10 cellular contexts compared by ENCODE assay signal in the genomic region with DNA sequence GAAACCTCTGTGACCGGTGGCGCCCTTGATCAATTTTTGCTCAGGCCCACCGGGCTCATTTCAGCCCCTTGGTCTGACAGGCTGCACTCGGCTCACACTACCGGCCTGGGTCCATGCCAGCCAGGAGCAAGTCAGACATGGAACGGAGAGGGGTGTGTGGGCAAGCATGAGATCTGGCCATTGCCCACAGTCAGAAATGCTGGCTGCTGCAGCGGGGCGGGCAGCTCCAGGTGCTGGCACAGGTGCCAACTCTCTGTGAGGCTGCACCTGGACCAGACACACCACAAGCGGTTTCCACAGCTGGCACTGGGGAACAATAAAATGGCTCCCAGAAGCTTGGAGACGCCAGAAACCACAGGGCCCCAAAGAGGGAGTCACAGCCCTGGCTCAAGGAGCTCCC. TPM values are rescaled to one million over a fixed set of nuclear protein-coding genes. Genes with fewer than 3 reads are reported as not detected.
"Had no signal": no experiment of that assay in that cellular context is flagged by ENCODE, and none has a peak within 500 bp of the region (broad histone marks: within the 10 kb centered on the region; RNA-seq: fewer than 3 reads in every experiment).

No MANE protein-coding gene starts in this region.

- H3K9ac ChIP-seq: GM23248 had no signal

- ATAC-seq: HepG2 had no signal

- H3K4me3 Mint-ChIP-seq: H9, IgD-negative memory B cell had no signal

- FAIRE-seq: H1, H54, HepG2 had no signal

- DNase-seq: GM23248, H9, HCEC 1CT, KBM-7 had no signal

- H3K27ac ChIP-seq: GM23248, HL-60 had no signal

- H3K27me3 Mint-ChIP-seq: IgD-negative memory B cell had no signal

- H2AFZ ChIP-seq: GM23248 had no signal

- H3K9me3 Mint-ChIP-seq: H9 had no signal

- H3K4me3 ChIP-seq: GM23248 had no signal

RNA-seq across cellular contexts. Expression of gene LPAR6, which starts 43.6 kb away (rescaled TPM):
- total RNA-seq: HT1080 had no signal
